Comparison of ENCODE assay signal across 8 cellular contexts in the genomic region with DNA sequence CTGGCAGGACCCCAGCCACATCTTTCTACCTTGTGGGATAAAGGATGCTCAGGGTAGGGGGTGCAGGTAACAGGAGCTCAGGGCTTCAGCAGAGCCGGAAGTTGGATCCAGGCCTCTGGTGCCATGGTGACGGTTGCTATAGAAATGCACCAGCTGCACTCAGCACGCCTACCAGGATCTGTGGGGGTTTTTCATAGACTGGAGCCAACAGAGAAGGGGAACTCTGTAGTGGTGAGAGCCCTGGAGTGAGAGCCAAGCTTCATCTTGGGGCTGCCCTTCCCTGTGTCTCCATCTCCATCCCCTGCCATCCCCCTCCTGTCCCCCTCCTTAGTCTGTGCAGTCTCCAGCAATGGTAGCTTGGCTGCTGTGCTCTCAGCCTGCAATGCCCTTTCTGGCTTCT. TPM values are rescaled to one million over a fixed set of nuclear protein-coding genes. Genes with fewer than 3 reads are reported as not detected.
DNase-seq lines count a peak whose midpoint lies in the region; ATAC-seq and TF ChIP-seq lines count a peak whose summit lies in the region.

No MANE protein-coding gene starts in this region.

- no peak overlapping the region for H3K27ac Mint-ChIP-seq in activated CD4-positive, alpha-beta T cell treated with anti-CD3 and anti-CD28 coated beads for 36 hours
- H3K27ac Mint-ChIP-seq in mesothelial cell of epicardium = no peak overlapping the region

- 25 to 46% methylated on average over 3 of the region's 3 CpGs for whole genome bisulfite sequencing in sigmoid colon, 2 donors

- peak; percentile 27 for DNase-seq in activated CD4-positive, alpha-beta T cell treated with anti-CD3 and anti-CD28 coated beads for 36 hours
- no peak for DNase-seq in activated CD4-positive, alpha-beta T cell treated with anti-CD3 and anti-CD28 coated beads for 48 hours
- DNase-seq in Panc1 (ENCODE audit: low read depth, low spot score) (no peak), mucosa of descending colon (peak in 1 of 3 donors; percentile 32), NOMO-1 treated with dmso at 0.1 percent for 144 hours (lab: John Stamatoyannopoulos, UW; ENCODE audit: unreplicated experiment) (no peak), sigmoid colon (no peak), mesothelial cell of epicardium (ENCODE audit: low spot score in 2 of 2, unreplicated experiment in 2 of 2) (no peak)

- BruUV-seq in Panc1 (replicated peaks; lab: Mats Ljungman, UMichigan) = no TSS peak

- H3K27me3 ChIP-seq in Panc1 (ENCODE audit: control insufficient read depth, insufficient read depth, low read length) (no peaks in the 10 kb centered on the region), sigmoid colon (no peaks in the 10 kb centered on the region)

- H3K4me1 Mint-ChIP-seq in activated CD4-positive, alpha-beta T cell treated with anti-CD3 and anti-CD28 coated beads for 36 hours = no peaks in the 10 kb centered on the region
- H3K4me1 Mint-ChIP-seq in mesothelial cell of epicardium = peaks cover 16% of the 10 kb centered on the region

- no peak overlapping the region for H3K4me3 Mint-ChIP-seq in activated CD4-positive, alpha-beta T cell treated with anti-CD3 and anti-CD28 coated beads for 36 hours
- H3K4me3 Mint-ChIP-seq in mesothelial cell of epicardium = no peak overlapping the region

- no peaks in the 10 kb centered on the region for H3K9me3 Mint-ChIP-seq in activated CD4-positive, alpha-beta T cell treated with anti-CD3 and anti-CD28 coated beads for 36 hours (ENCODE audit: low read depth)
- H3K9me3 Mint-ChIP-seq in mesothelial cell of epicardium = no peaks in the 10 kb centered on the region

- intact Hi-C loops in activated CD4-positive, alpha-beta T cell treated with anti-CD3 and anti-CD28 coated beads for 36 hours (cut with DNase I, micrococcal nuclease) = no loop called here
- intact Hi-C loops in Panc1 (cut with micrococcal nuclease; ENCODE audit: unreplicated experiment) (no loop called here), mucosa of descending colon (cut with DNase I, micrococcal nuclease) (no loop called here), sigmoid colon (cut with DNase I) (no loop called here)

- H3K27ac ChIP-seq in Panc1 (ENCODE audit: low read length) = no peak overlapping the region
- H3K27ac ChIP-seq in sigmoid colon = no peak overlapping the region

- H3K4me3 ChIP-seq in Panc1 (ENCODE audit: low read depth in 2 of 2, low read length in 2 of 2) = no peak overlapping the region
- H3K4me3 ChIP-seq in mucosa of descending colon = no peak overlapping the region
- H3K4me3 ChIP-seq in sigmoid colon = no peak overlapping the region

- no peak for TF ChIP-seq EP300 in sigmoid colon (IDR thresholded peaks at IDR 0.05)

- H3K9me3 ChIP-seq in Panc1 (ENCODE audit: control insufficient read depth, insufficient read depth, low read depth, low read length) = no peaks in the 10 kb centered on the region
- H3K9me3 ChIP-seq in mucosa of descending colon = no peaks in the 10 kb centered on the region
- H3K9me3 ChIP-seq in sigmoid colon = no peaks in the 10 kb centered on the region

- POLR2A ChIA-PET in activated CD4-positive, alpha-beta T cell treated with anti-CD3 and anti-CD28 coated beads for 36 hours (lab: Charles Lee) = no interaction called here
- POLR2A ChIA-PET in Panc1 (lab: Charles Lee) = no interaction called here

- no peak for TF ChIP-seq CTCF in Panc1 (IDR thresholded peaks at IDR 0.05)
- no peak for TF ChIP-seq CTCF in mucosa of descending colon (IDR thresholded peaks at IDR 0.05)
- no peak for TF ChIP-seq CTCF in sigmoid colon (IDR thresholded peaks at IDR 0.05)
- no peak for TF ChIP-seq CTCF in mesothelial cell of epicardium (IDR thresholded peaks at IDR 0.05; ENCODE audit: unreplicated experiment)

- H3K27me3 Mint-ChIP-seq in activated CD4-positive, alpha-beta T cell treated with anti-CD3 and anti-CD28 coated beads for 36 hours = peaks cover 6% of the 10 kb centered on the region
- no peaks in the 10 kb centered on the region for H3K27me3 Mint-ChIP-seq in mesothelial cell of epicardium (ENCODE audit: low read depth)

- in situ Hi-C loops in Panc1 (cut with HindIII; ENCODE audit: low pct_unique_long_range_greater_than_20kb, low sequenced_read_pairs) = no loop called here

- H3K4me1 ChIP-seq in Panc1 (ENCODE audit: control insufficient read depth, insufficient read depth, low read length) = no peaks in the 10 kb centered on the region
- no peaks in the 10 kb centered on the region for H3K4me1 ChIP-seq in mucosa of descending colon (ENCODE audit: low read depth)
- H3K4me1 ChIP-seq in sigmoid colon = no peaks in the 10 kb centered on the region

- no peak for ATAC-seq in activated CD4-positive, alpha-beta T cell treated with anti-CD3 and anti-CD28 coated beads for 36 hours
- peak; percentile 91 for ATAC-seq in HG03342 (IDR thresholded peaks at IDR 0.05; ENCODE audit: unreplicated experiment)
- peak; percentile 42; the same call in 1 of the 2 replicates for ATAC-seq in Panc1
- ATAC-seq in mucosa of descending colon = peak; percentile 32

- TF ChIP-seq POLR2A in sigmoid colon (IDR thresholded peaks at IDR 0.05) = no peak

- CTCF ChIA-PET in activated CD4-positive, alpha-beta T cell treated with anti-CD3 and anti-CD28 coated beads for 36 hours (lab: Charles Lee) = interaction anchor here (0.7 kb wide), 1 partner anchor 1890 kb away, joined by 3 read pairs; no protein-coding TSS in a partner anchor
- CTCF ChIA-PET in Panc1 (lab: Charles Lee) = no interaction called here

- no peaks in the 10 kb centered on the region for H3K36me3 ChIP-seq in Panc1 (ENCODE audit: control insufficient read depth, insufficient read depth, low read length)
- H3K36me3 ChIP-seq in mucosa of descending colon (ENCODE audit: low read depth) = no peaks in the 10 kb centered on the region
- no peaks in the 10 kb centered on the region for H3K36me3 ChIP-seq in sigmoid colon

- no peaks in the 10 kb centered on the region for H3K36me3 Mint-ChIP-seq in activated CD4-positive, alpha-beta T cell treated with anti-CD3 and anti-CD28 coated beads for 36 hours (ENCODE audit: low read depth)
- no peaks in the 10 kb centered on the region for H3K36me3 Mint-ChIP-seq in mesothelial cell of epicardium

RNA-seq across cellular contexts. Expression of gene BOD1, which starts 27.5 kb away (rescaled TPM):
- total RNA-seq in activated CD4-positive, alpha-beta T cell treated with anti-CD3 and anti-CD28 coated beads for 36 hours = 10 to 100 TPM; 29.2 to 31.7 TPM
- total RNA-seq in Panc1 (2021; ENCODE audit: unreplicated experiment) (86.1 TPM), mucosa of descending colon (10 to 100 TPM; 22.1 to 38.3 (median 25.9) TPM), sigmoid colon (10 to 100 TPM; 39.3 to 71.3 (median 54.3) TPM), mesothelial cell of epicardium (90.6 to 91.9 TPM (median 91.2 TPM) in 3 replicates)
- 69.9 TPM for polyA plus RNA-seq in Panc1 (2012; ENCODE audit: insufficient read length)
- 10 to 100 TPM; 17.6 to 37.2 (median 31.0) TPM for polyA plus RNA-seq in sigmoid colon
